22 cellular contexts compared by ENCODE assay signal in the genomic region with DNA sequence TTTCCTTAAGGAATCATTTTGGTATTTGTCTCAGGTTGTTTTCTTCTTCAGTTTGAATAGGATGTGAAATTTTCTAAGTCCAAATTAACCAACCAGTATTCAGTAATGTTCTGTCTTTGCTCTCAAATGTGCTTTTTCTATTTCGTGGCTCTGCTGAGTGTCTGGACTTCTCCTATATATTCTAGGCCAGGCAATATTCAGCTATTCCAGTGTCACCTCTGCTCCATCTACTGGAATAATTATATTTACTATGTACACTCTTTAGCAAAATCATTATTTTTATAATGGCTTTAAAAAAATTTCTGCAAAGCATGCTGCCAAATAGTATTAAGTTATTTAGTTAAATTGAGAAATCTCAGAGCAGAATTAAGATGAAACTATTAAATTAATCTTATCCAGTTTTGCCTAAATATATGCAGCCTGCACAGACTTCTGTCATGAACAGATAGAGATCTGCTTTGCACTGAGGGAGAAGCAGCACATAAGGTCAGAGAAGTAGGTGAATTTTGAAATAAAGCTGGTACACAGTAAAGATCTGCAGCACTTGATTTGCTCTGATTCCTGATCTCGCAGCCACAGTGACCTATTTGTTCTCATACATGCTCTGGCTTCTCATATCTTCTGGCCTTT.
"Had no signal": no experiment of that assay in that cellular context is flagged by ENCODE, and none has a peak within 500 bp of the region (broad histone marks: within the 10 kb centered on the region; RNA-seq: fewer than 3 reads in every experiment).

No MANE protein-coding gene starts in this region.

- H3K4me3 ChIP-seq: coronary artery, dorsolateral prefrontal cortex, heart left ventricle, lung, sigmoid colon, skin epidermis, stomach, thoracic aorta, transverse colon had no signal

- DNase-seq: dorsolateral prefrontal cortex; effector CD8-positive, alpha-beta T cell; foreskin melanocyte; heart left ventricle; hippocampal formation; left colon; left ventricle myocardium superior; mesenchymal stem cell; midbrain; naive B cell; posterior cingulate gyrus; sigmoid colon; stimulated activated CD4-positive, alpha-beta T cell treated with anti-CD3 and anti-CD28 coated beads, Interleukin-2, amount 100 ng/mL, for 24 hours; stimulated activated CD4-positive, alpha-beta T cell treated with anti-CD3 and anti-CD28 coated beads, Interleukin-4, amount 100 ng/mL, for 4 hours; stimulated activated naive CD4-positive, alpha-beta T cell; stomach; substantia nigra; transverse colon had no signal

- H3K27ac ChIP-seq: coronary artery, dorsolateral prefrontal cortex, heart left ventricle, sigmoid colon, skin epidermis, stomach, thoracic aorta, transverse colon had no signal

- H3K4me1 ChIP-seq: heart left ventricle, sigmoid colon, stomach, transverse colon had no signal

- H3K9me3 ChIP-seq: sigmoid colon, transverse colon had no signal

- H3K27me3 ChIP-seq: dorsolateral prefrontal cortex, heart left ventricle, sigmoid colon, stomach, transverse colon had no signal

- H3K36me3 ChIP-seq: heart left ventricle, sigmoid colon, stomach, thoracic aorta, transverse colon had no signal

- ATAC-seq: heart left ventricle, left colon, left ventricle myocardium superior had no signal
